Comparison of ENCODE assay signal across 25 cellular contexts in the genomic region with DNA sequence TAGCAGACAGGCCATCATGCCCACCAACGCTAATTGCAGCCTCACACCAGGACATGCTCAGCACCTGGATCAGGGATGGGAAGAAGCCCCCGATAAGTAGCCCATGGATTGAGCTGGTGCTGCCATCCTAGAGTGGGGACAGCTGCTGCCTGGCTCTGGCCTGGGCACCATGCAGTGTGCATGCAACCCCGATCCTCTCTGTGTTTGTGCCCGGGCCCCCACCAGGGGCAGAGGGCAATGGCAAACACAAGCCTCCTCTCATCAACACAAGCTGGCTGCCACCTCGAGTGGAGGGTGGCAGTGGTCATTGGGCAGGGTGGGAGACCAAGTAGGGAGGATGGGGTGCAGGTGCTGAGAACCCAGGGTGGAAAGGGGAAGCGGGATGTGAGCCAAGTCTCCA.
"Had no signal": no experiment of that assay in that cellular context is flagged by ENCODE, and none has a peak within 500 bp of the region (broad histone marks: within the 10 kb centered on the region; RNA-seq: fewer than 3 reads in every experiment).

No MANE protein-coding gene starts in this region.

- H3K4me3 Mint-ChIP-seq: memory B cell; natural killer cell; stimulated activated memory B cell treated with anti-CD40 and anti-IgM and Interleukin-4, amounts not matched to agents 10 μg/mL and 1 μg/mL and 100 μg/mL, for 72 hours had no signal

- H3K9me3 Mint-ChIP-seq: memory B cell, natural killer cell had no signal

- H2AFZ ChIP-seq: parathyroid adenoma had no signal

- H3K36me3 ChIP-seq: gastrocnemius medialis, neutrophil, right atrium auricular region, spleen, tibial nerve had no signal

- H3K36me3 Mint-ChIP-seq: stimulated activated memory B cell treated with anti-CD40 and anti-IgM and Interleukin-4, amounts not matched to agents 10 μg/mL and 1 μg/mL and 100 μg/mL, for 72 hours had no signal

- H3K4me3 ChIP-seq: coronary artery, gastrocnemius medialis, lung, prostate gland, right atrium auricular region, sigmoid colon, spleen, testis, tibial nerve had no signal

- H3K9me3 ChIP-seq: gastrocnemius medialis, neutrophil, prostate gland, right atrium auricular region, sigmoid colon, spleen, testis, tibial nerve had no signal

- DNase-seq: dermis blood vessel endothelial cell; effector memory CD4-positive, alpha-beta T cell; erythroblast; foreskin fibroblast; gastrocnemius medialis; head of caudate nucleus; kidney; natural killer cell; sigmoid colon; spleen; stimulated activated CD4-positive, alpha-beta T cell treated with anti-CD3 and anti-CD28 coated beads, Interleukin-4, amount 100 ng/mL, for 4 hours; stimulated activated naive CD8-positive, alpha-beta T cell treated with anti-CD3 and anti-CD28 coated beads, Interleukin-15, Interleukin-2, amounts not matched to agents 100 U/mL and 50 U/mL, for 24 hours; substantia nigra; testis had no signal

- H3K9ac ChIP-seq: parathyroid adenoma had no signal

- FAIRE-seq: endometrium had no signal

- H3K27ac ChIP-seq: coronary artery, gastrocnemius medialis, neutrophil, parathyroid adenoma, right atrium auricular region, sigmoid colon, spleen, testis, tibial nerve had no signal

- H3K4me1 Mint-ChIP-seq: natural killer cell had no signal

- H3K27me3 ChIP-seq: gastrocnemius medialis, neutrophil, right atrium auricular region, sigmoid colon, spleen, testis, tibial nerve had no signal

- H3K27ac Mint-ChIP-seq: memory B cell; natural killer cell; stimulated activated memory B cell treated with anti-CD40 and anti-IgM and Interleukin-4, amounts not matched to agents 10 μg/mL and 1 μg/mL and 100 μg/mL, for 72 hours had no signal

- H3K4me1 ChIP-seq: gastrocnemius medialis, prostate gland, right atrium auricular region, sigmoid colon, spleen, testis, tibial nerve had no signal

- ATAC-seq: gastrocnemius medialis; left lobe of liver; natural killer cell; stimulated activated memory B cell treated with anti-CD40 and anti-IgM and Interleukin-4, amounts not matched to agents 10 μg/mL and 1 μg/mL and 100 μg/mL, for 72 hours; stimulated activated naive CD8-positive, alpha-beta T cell treated with anti-CD3 and anti-CD28 coated beads, Interleukin-15, Interleukin-2, amounts not matched to agents 100 U/mL and 50 U/mL, for 24 hours had no signal
